Comparison of ENCODE assay signal across 8 cellular contexts in genomic region chr6:170522565-170523183, GRCh38. TPM values are rescaled to one million over a fixed set of nuclear protein-coding genes. Genes with fewer than 3 reads are reported as not detected.
DNase-seq lines count a peak whose midpoint lies in the region; ATAC-seq, FAIRE-seq and TF ChIP-seq lines count a peak whose summit lies in the region.

No MANE protein-coding gene starts in this region.

- CTCF ChIA-PET in WTC11 (lab: Charles Lee), result interaction anchor here (0.7 to 1.3 kb wide), 4 partner anchors 13 to 692 kb away, joined by 3 read pairs; no protein-coding TSS in a partner anchor

- no peaks in the 10 kb centered on the region for H3K36me3 Mint-ChIP-seq in WTC11
- H3K36me3 Mint-ChIP-seq in stimulated activated effector memory CD8-positive, alpha-beta T cell treated with anti-CD3 and anti-CD28 coated beads, Interleukin-12 subunit alpha, Interleukin-12 subunit beta, amount 100 ng/mL, for 72 hours, result no peaks in the 10 kb centered on the region

- peaks cover 13% of the 10 kb centered on the region for H3K4me1 Mint-ChIP-seq in WTC11
- peaks cover 9% of the 10 kb centered on the region for H3K4me1 Mint-ChIP-seq in stimulated activated effector memory CD8-positive, alpha-beta T cell treated with anti-CD3 and anti-CD28 coated beads, Interleukin-12 subunit alpha, Interleukin-12 subunit beta, amount 100 ng/mL, for 72 hours

- H3K9me3 Mint-ChIP-seq in WTC11, result peaks cover 11% of the 10 kb centered on the region; the same call in 1 of the 2 replicates
- H3K9me3 Mint-ChIP-seq in stimulated activated effector memory CD8-positive, alpha-beta T cell treated with anti-CD3 and anti-CD28 coated beads, Interleukin-12 subunit alpha, Interleukin-12 subunit beta, amount 100 ng/mL, for 72 hours, result no peaks in the 10 kb centered on the region

- TF ChIP-seq CTCF in WTC11 (IDR thresholded peaks at IDR 0.05), result no peak

- DNase-seq in DMS53 treated with DMSO at 0.1 percent for 48 hours (lab: John Stamatoyannopoulos, UW; ENCODE audit: unreplicated experiment) (peak; percentile 11), HK-2 (ENCODE audit: unreplicated experiment) (peak; percentile 24), WTC11 (ENCODE audit: low spot score) (peak; percentile 62), kidney glomerular epithelial cell (lab: John Stamatoyannopoulos, UW) (peak; percentile 1), COLO829 (ENCODE audit: low spot score) (no peak), SIG-M5 treated with dmso at 0.1 percent for 504 hours (lab: John Stamatoyannopoulos, UW; ENCODE audit: unreplicated experiment) (no peak), GM12892 (ENCODE audit: insufficient read length) (no peak)
- no peak for DNase-seq in stimulated activated effector memory CD8-positive, alpha-beta T cell treated with anti-CD3 and anti-CD28 coated beads, Interleukin-12 subunit alpha, Interleukin-12 subunit beta, amount 100 ng/mL, for 72 hours (ENCODE audit: low spot score in 2 of 2)

- TF ChIP-seq POLR2A in GM12892 (IDR thresholded peaks at IDR 0.05; ENCODE audit: low read depth, low read length), result no peak

- ATAC-seq in WTC11, result peak; percentile 100
- ATAC-seq in stimulated activated effector memory CD8-positive, alpha-beta T cell treated with anti-CD3 and anti-CD28 coated beads, Interleukin-12 subunit alpha, Interleukin-12 subunit beta, amount 100 ng/mL, for 72 hours, result no peak

- H3K27ac Mint-ChIP-seq in WTC11, result no peak overlapping the region
- no peak overlapping the region for H3K27ac Mint-ChIP-seq in stimulated activated effector memory CD8-positive, alpha-beta T cell treated with anti-CD3 and anti-CD28 coated beads, Interleukin-12 subunit alpha, Interleukin-12 subunit beta, amount 100 ng/mL, for 72 hours

- no peak overlapping the region for H3K4me3 Mint-ChIP-seq in WTC11
- no peak overlapping the region for H3K4me3 Mint-ChIP-seq in stimulated activated effector memory CD8-positive, alpha-beta T cell treated with anti-CD3 and anti-CD28 coated beads, Interleukin-12 subunit alpha, Interleukin-12 subunit beta, amount 100 ng/mL, for 72 hours

- POLR2A ChIA-PET in WTC11 (lab: Charles Lee), result no interaction called here

- H3K27me3 Mint-ChIP-seq in WTC11 (ENCODE audit: low read depth), result no peaks in the 10 kb centered on the region

- no peak for FAIRE-seq in GM12892 (lab: Jason Lieb, UNC)

TF ChIP-seq in WTC11, 78 proteins besides CTCF, POLR2A, EP300 and RAD21:
- TF ChIP-seq ATF2 (CRISPR knock-in tag; IDR thresholded peaks at IDR 0.05; ENCODE audit: borderline replicate concordance, low read depth), result no peak
- TF ChIP-seq ZNF263 (CRISPR knock-in tag; IDR thresholded peaks at IDR 0.05; ENCODE audit: low read depth), result no peak
- TF ChIP-seq FOXK1 (CRISPR knock-in tag; IDR thresholded peaks at IDR 0.05), result no peak
- TF ChIP-seq, protein P1, sequence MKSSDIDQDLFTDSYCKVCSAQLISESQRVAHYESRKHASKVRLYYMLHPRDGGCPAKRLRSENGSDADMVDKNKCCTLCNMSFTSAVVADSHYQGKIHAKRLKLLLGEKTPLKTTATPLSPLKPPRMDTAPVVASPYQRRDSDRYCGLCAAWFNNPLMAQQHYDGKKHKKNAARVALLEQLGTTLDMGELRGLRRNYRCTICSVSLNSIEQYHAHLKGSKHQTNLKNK (CRISPR knock-in tag; IDR thresholded peaks at IDR 0.05), result no peak
- TF ChIP-seq EMX1 (CRISPR knock-in tag; IDR thresholded peaks at IDR 0.05), result no peak
- no peak for TF ChIP-seq PRRX2 (CRISPR knock-in tag; IDR thresholded peaks at IDR 0.05)
- TF ChIP-seq ZNF281 (CRISPR knock-in tag; IDR thresholded peaks at IDR 0.05), result no peak
- no peak for TF ChIP-seq TEAD4 (CRISPR knock-in tag; IDR thresholded peaks at IDR 0.05)
- no peak for TF ChIP-seq MYBL2 (CRISPR knock-in tag; IDR thresholded peaks at IDR 0.05)
- TF ChIP-seq, protein P2, sequence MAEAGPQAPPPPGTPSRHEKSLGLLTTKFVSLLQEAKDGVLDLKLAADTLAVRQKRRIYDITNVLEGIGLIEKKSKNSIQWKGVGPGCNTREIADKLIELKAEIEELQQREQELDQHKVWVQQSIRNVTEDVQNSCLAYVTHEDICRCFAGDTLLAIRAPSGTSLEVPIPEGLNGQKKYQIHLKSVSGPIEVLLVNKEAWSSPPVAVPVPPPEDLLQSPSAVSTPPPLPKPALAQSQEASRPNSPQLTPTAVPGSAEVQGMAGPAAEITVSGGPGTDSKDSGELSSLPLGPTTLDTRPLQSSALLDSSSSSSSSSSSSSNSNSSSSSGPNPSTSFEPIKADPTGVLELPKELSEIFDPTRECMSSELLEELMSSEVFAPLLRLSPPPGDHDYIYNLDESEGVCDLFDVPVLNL (CRISPR knock-in tag; IDR thresholded peaks at IDR 0.05; ENCODE audit: borderline replicate concordance, low read depth), result no peak
- TF ChIP-seq, protein P3, sequence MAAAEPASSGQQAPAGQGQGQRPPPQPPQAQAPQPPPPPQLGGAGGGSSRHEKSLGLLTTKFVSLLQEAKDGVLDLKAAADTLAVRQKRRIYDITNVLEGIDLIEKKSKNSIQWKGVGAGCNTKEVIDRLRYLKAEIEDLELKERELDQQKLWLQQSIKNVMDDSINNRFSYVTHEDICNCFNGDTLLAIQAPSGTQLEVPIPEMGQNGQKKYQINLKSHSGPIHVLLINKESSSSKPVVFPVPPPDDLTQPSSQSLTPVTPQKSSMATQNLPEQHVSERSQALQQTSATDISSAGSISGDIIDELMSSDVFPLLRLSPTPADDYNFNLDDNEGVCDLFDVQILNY (CRISPR knock-in tag; IDR thresholded peaks at IDR 0.05), result no peak
- TF ChIP-seq ZNF423 (CRISPR knock-in tag; IDR thresholded peaks at IDR 0.05), result no peak
- TF ChIP-seq SMAD4 (CRISPR knock-in tag; IDR thresholded peaks at IDR 0.05), result no peak
- TF ChIP-seq JAZF1 (CRISPR knock-in tag; IDR thresholded peaks at IDR 0.05), result no peak

RNA-seq across cellular contexts. Expression of gene PSMB1, which starts 30.4 kb away (rescaled TPM):
- total RNA-seq in WTC11 (2021), result 199 to 215 TPM (median 209 TPM) in 3 replicates
- polyA plus RNA-seq in GM12892 (2012; ENCODE audit: missing spikeins), result 280 TPM

RNA-seq across cellular contexts. Expression of gene TBP, which starts 31.5 kb away (rescaled TPM):
- 20.2 to 20.9 TPM (median 20.6 TPM) in 3 replicates for total RNA-seq in WTC11 (2021)
- polyA plus RNA-seq in GM12892 (2012; ENCODE audit: missing spikeins), result 18.5 TPM

Comparison
In these comparisons a context has a peak if more than half of its experiments do, and no peak if none do; other contexts are left out.
1. DNase-seq: peak in DMS53 treated with DMSO at 0.1 percent for 48 hours (single experiment), HK-2 (single experiment), WTC11 (single experiment) and kidney glomerular epithelial cell (single experiment); none in COLO829 (single experiment), SIG-M5 treated with dmso at 0.1 percent for 504 hours (single experiment), GM12892 (single experiment) and stimulated activated effector memory CD8-positive, alpha-beta T cell treated with anti-CD3 and anti-CD28 coated beads, Interleukin-12 subunit alpha, Interleukin-12 subunit beta, amount 100 ng/mL, for 72 hours (0 of 2).